ENCODE assay signal across 8 cellular contexts in genomic region chr1:173122958-173123852, GRCh38.
DNase-seq lines count a peak whose midpoint lies in the region; ATAC-seq and TF ChIP-seq lines count a peak whose summit lies in the region.

No MANE protein-coding gene starts in this region.

- BruUV-seq in HCT116 (replicated peaks; lab: Mats Ljungman, UMichigan): no TSS peak

- peaks cover 8% of the 10 kb centered on the region for H3K4me1 Mint-ChIP-seq in activated T-cell treated with anti-CD3 and anti-CD28 coated beads, Interleukin-2, amount 50 U/mL, for 24 hours (ENCODE audit: low read depth)

- H3K4me1 ChIP-seq in HCT116 (ENCODE audit: control insufficient read depth in 1 of 2, insufficient read depth in 2 of 2, low read length in 2 of 2) (peaks cover 0 to 9% of the 10 kb centered on the region in 2 experiments; a peak in 2 of 4 replicates), fibroblast of lung (ENCODE audit: control insufficient read depth, extremely low read depth, insufficient read depth, low read length) (peaks cover 8% of the 10 kb centered on the region), mucosa of rectum (ENCODE audit: control insufficient read depth in 2 of 2, insufficient read depth in 2 of 2, low read length in 2 of 2) (peaks cover 7 to 21% of the 10 kb centered on the region in 2 donors), vagina (peaks cover 16% of the 10 kb centered on the region)

- CTCF ChIA-PET in HCT116 (lab: Charles Lee): no interaction called here

- H3K36me3 Mint-ChIP-seq in activated T-cell treated with anti-CD3 and anti-CD28 coated beads, Interleukin-2, amount 50 U/mL, for 24 hours (ENCODE audit: low read depth): no peaks in the 10 kb centered on the region

- TF ChIP-seq CTCF in 22Rv1 (IDR thresholded peaks at IDR 0.05) (no peak), HCT116 (IDR thresholded peaks at IDR 0.05 in 2 of 3, conservative IDR thresholded peaks at IDR 0.05 in 1 of 3; ENCODE audit: borderline replicate concordance in 1 of 3, insufficient read depth in 1 of 3, low read depth in 2 of 3, low read length in 2 of 3) (no peak), fibroblast of lung (conservative IDR thresholded peaks at IDR 0.05 in 1 of 2, IDR thresholded peaks at IDR 0.05 in 1 of 2; ENCODE audit: low read depth in 1 of 2, low read length in 2 of 2) (no peak), vagina (IDR thresholded peaks at IDR 0.05) (no peak)

- H3K4me3 ChIP-seq in HCT116 (replicated peaks in 1 of 2; ENCODE audit: low read depth in 1 of 2, low read length in 2 of 2) (no peak overlapping the region), fibroblast of lung (replicated peaks in 1 of 4; ENCODE audit: control extremely low read depth in 1 of 4, insufficient read depth in 1 of 4, low read depth in 3 of 4, low read length in 4 of 4) (peak overlapping the region in 3 of 4 experiments; percentile 7 to 33 (median 20)), mucosa of rectum (ENCODE audit: low read length in 2 of 2) (peak overlapping the region; percentile 59), vagina (peak overlapping the region; percentile 32 to 38)

- DNase-seq in HCT116 (ENCODE audit: low read depth, low spot score) (no peak), SIG-M5 treated with dmso at 0.1 percent for 504 hours (lab: John Stamatoyannopoulos, UW; ENCODE audit: unreplicated experiment) (peak; percentile 99), fibroblast of lung (ENCODE audit: low read depth in 2 of 2) (peak; percentile 88 to 98), vagina (ENCODE audit: extremely low spot score in 2 of 2) (peak in 1 of 2 donors; percentile 96), NCI-H748 treated with DMSO at 0.1 percent for 48 hours (lab: John Stamatoyannopoulos, UW) (no peak)
- DNase-seq in activated T-cell treated with anti-CD3 and anti-CD28 coated beads, Interleukin-2, amount 50 U/mL, for 24 hours: no peak

- H3K9ac ChIP-seq in HCT116 (ENCODE audit: low read length) (no peak overlapping the region), fibroblast of lung (ENCODE audit: insufficient read depth, low read length) (no peak overlapping the region), mucosa of rectum (ENCODE audit: low read depth in 1 of 2, low read length in 2 of 2) (peak overlapping the region; percentile 13 to 26)

- H3K4me2 ChIP-seq in HCT116 (ENCODE audit: low read length): peak overlapping the region; percentile 34
- H3K4me2 ChIP-seq in fibroblast of lung (ENCODE audit: extremely low read depth, insufficient read depth, low read length): peak overlapping the region; percentile 26

- H3K27me3 Mint-ChIP-seq in activated T-cell treated with anti-CD3 and anti-CD28 coated beads, Interleukin-2, amount 50 U/mL, for 24 hours: no peaks in the 10 kb centered on the region

- 0 out of 2 replicates have a peak, but pooled peaks cover 2% of the 10 kb centered on the region for H3K9me2 ChIP-seq in HCT116 (ENCODE audit: insufficient read depth)

- H4K20me1 ChIP-seq in HCT116 (ENCODE audit: insufficient read depth): no peaks in the 10 kb centered on the region
- no peaks in the 10 kb centered on the region for H4K20me1 ChIP-seq in fibroblast of lung (ENCODE audit: control insufficient read depth, extremely low read depth, insufficient read depth, low read length)

- H2AFZ ChIP-seq in HCT116 (ENCODE audit: low read depth, low read length, poor library complexity, severe bottlenecking) (no peak overlapping the region), fibroblast of lung (ENCODE audit: low read length) (peak overlapping the region; percentile 25)

- POLR2A ChIA-PET in HCT116 (lab: Charles Lee): no interaction called here

- no peak overlapping the region for H3K4me3 Mint-ChIP-seq in activated T-cell treated with anti-CD3 and anti-CD28 coated beads, Interleukin-2, amount 50 U/mL, for 24 hours

- H3K27ac Mint-ChIP-seq in activated T-cell treated with anti-CD3 and anti-CD28 coated beads, Interleukin-2, amount 50 U/mL, for 24 hours: no peak overlapping the region

- ATAC-seq in HCT116: no peak

- no peak for TF ChIP-seq RAD21 in HCT116 (IDR thresholded peaks at IDR 0.05; ENCODE audit: low read depth)

- H3K27ac ChIP-seq in 22Rv1 (peak overlapping the region; percentile 84), HCT116 (ENCODE audit: low read depth, low read length) (no peak overlapping the region), fibroblast of lung (ENCODE audit: insufficient read depth, low read length) (peak overlapping the region; percentile 60), mucosa of rectum (ENCODE audit: low read depth in 2 of 2, low read length in 2 of 2) (peak overlapping the region; percentile 79 to 83), vagina (peak overlapping the region; percentile 73)

- RAD21 ChIA-PET in HCT116 (lab: Charles Lee; ENCODE audit: low non-redundant PET in 1 of 2, low total read pairs in 2 of 2, uncharacterized antibody in 2 of 2, unreplicated experiment in 2 of 2): no interaction called here

- H3K9me3 ChIP-seq in HCT116 (ENCODE audit: control insufficient read depth in 1 of 2, insufficient read depth in 1 of 2, low read depth in 1 of 2, low read length in 2 of 2) (no peaks in the 10 kb centered on the region), fibroblast of lung (ENCODE audit: control insufficient read depth, insufficient read depth, low read depth, low read length) (no peaks in the 10 kb centered on the region), mucosa of rectum (ENCODE audit: control insufficient read depth in 2 of 2, low read length in 2 of 2) (no peaks in the 10 kb centered on the region), vagina (no peaks in the 10 kb centered on the region)

- H3K79me2 ChIP-seq in HCT116 (ENCODE audit: insufficient read depth, low read length): no peaks in the 10 kb centered on the region
- no peaks in the 10 kb centered on the region for H3K79me2 ChIP-seq in fibroblast of lung (ENCODE audit: control insufficient read depth, insufficient read depth, low read length)

- intact Hi-C loops in HCT116 (cut with micrococcal nuclease): no loop called here
- intact Hi-C loops in vagina (cut with DNase I): no loop called here

- H3K36me3 ChIP-seq in HCT116 (ENCODE audit: control insufficient read depth in 1 of 2, insufficient read depth in 2 of 2, low read length in 2 of 2) (no peaks in the 10 kb centered on the region), fibroblast of lung (ENCODE audit: control insufficient read depth, insufficient read depth, low read length) (no peaks in the 10 kb centered on the region), mucosa of rectum (ENCODE audit: control insufficient read depth in 2 of 2, insufficient read depth in 2 of 2, low read length in 2 of 2) (no peaks in the 10 kb centered on the region), vagina (no peaks in the 10 kb centered on the region)

- TF ChIP-seq POLR2A in HCT116 (IDR thresholded peaks at IDR 0.05; ENCODE audit: borderline replicate concordance, extremely low read depth, insufficient read depth, insufficient read length) (no peak), vagina (IDR thresholded peaks at IDR 0.05) (no peak)

- no peaks in the 10 kb centered on the region for H3K9me3 Mint-ChIP-seq in activated T-cell treated with anti-CD3 and anti-CD28 coated beads, Interleukin-2, amount 50 U/mL, for 24 hours

- H3K27me3 ChIP-seq in HCT116 (ENCODE audit: insufficient read depth, low read length) (no peaks in the 10 kb centered on the region), fibroblast of lung (ENCODE audit: control insufficient read depth, insufficient read depth, low read length) (no peaks in the 10 kb centered on the region), mucosa of rectum (ENCODE audit: control insufficient read depth in 2 of 2, insufficient read depth in 2 of 2, low read length in 2 of 2) (no peaks in the 10 kb centered on the region), vagina (no peaks in the 10 kb centered on the region)

TF ChIP-seq in HCT116, 20 proteins besides CTCF, POLR2A, EP300 and RAD21:
- TF ChIP-seq MAX (IDR thresholded peaks at IDR 0.05) (no peak), EZH2phosphoT487 (IDR thresholded peaks at IDR 0.05; ENCODE audit: borderline replicate concordance) (no peak), SRF (IDR thresholded peaks at IDR 0.05; ENCODE audit: low read depth) (peak; percentile 55; the same call in 1 of the 2 replicates), ZFX (IDR thresholded peaks at IDR 0.05) (no peak), FOSL1 (IDR thresholded peaks at IDR 0.05; ENCODE audit: low read depth) (no peak), SIN3A (IDR thresholded peaks at IDR 0.05; ENCODE audit: low read depth) (no peak), CBX3 (IDR thresholded peaks at IDR 0.05; ENCODE audit: low read depth) (no peak), EZH2 (IDR thresholded peaks at IDR 0.05) (no peak)

Comparison
In these comparisons a context has a peak if more than half of its experiments do, and no peak if none do; other contexts are left out.
1. DNase-seq: peak in SIG-M5 treated with dmso at 0.1 percent for 504 hours (single experiment) and fibroblast of lung (2 of 2); none in HCT116 (single experiment), NCI-H748 treated with DMSO at 0.1 percent for 48 hours (single experiment) and activated T-cell treated with anti-CD3 and anti-CD28 coated beads, Interleukin-2, amount 50 U/mL, for 24 hours (single experiment).
2. H3K4me3 ChIP-seq: peak in fibroblast of lung (3 of 4), mucosa of rectum (2 of 2) and vagina (2 of 2); none in HCT116 (0 of 2).
3. H3K9ac ChIP-seq: peak in mucosa of rectum (2 of 2); none in HCT116 (single experiment) and fibroblast of lung (single experiment).